35 cellular contexts compared by ENCODE assay signal in the genomic region with DNA sequence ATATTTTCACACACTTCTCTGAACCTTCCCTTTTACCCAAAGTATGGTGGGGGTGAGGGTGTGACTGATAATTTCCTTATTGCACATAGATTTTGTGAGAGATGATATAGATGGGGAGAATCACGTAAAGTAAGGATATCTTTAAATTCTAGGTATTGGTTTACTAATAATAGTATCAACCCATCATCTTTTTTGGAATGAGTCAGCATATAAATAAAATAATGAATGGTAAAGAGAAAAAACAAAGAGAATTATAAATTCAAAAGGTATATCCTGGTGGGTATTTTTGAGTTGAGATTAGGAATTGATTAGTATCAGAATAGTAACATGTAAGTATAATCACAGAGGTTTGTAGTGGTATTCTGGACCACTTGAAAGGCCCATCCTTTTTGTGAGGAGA.
"Had no signal": no experiment of that assay in that cellular context is flagged by ENCODE, and none has a peak within 500 bp of the region (broad histone marks: within the 10 kb centered on the region; RNA-seq: fewer than 3 reads in every experiment).

No MANE protein-coding gene starts in this region.

- H3K27me3 ChIP-seq: MG63 had no signal

- DNase-seq: Karpas-422, Kasumi-1, MG63, MM.1S, MV-4-11, NCI-H1048, NCI-H1092, NCI-H1092 treated with DMSO at 0.1 percent for 48 hours, NCI-H1105 treated with DMSO at 0.1 percent for 48 hours, NCI-H1417, NCI-H1417 treated with DMSO at 0.1 percent for 48 hours, NCI-H1436, NCI-H1436 treated with DMSO at 0.1 percent for 48 hours, NCI-H146, NCI-H1694, NCI-H1694 treated with DMSO at 0.1 percent for 48 hours, NCI-H187, NCI-H187 treated with DMSO at 0.1 percent for 48 hours, NCI-H1930, NCI-H2029, NCI-H2029 treated with DMSO at 0.1 percent for 48 hours, NCI-H2081, NCI-H2081 treated with DMSO at 0.1 percent for 48 hours, NCI-H2107, NCI-H2171, NCI-H2171 treated with DMSO at 0.1 percent for 48 hours, NCI-H2227 treated with DMSO at 0.1 percent for 48 hours, NCI-H226, NCI-H345, NCI-H446, NCI-H446 treated with DMSO at 0.1 percent for 48 hours, NCI-H510A, NCI-H510A treated with DMSO at 0.1 percent for 48 hours, NCI-H524, NCI-H524 treated with DMSO at 0.1 percent for 48 hours had no signal

- H3K4me3 ChIP-seq: MG63 had no signal

- H3K36me3 ChIP-seq: MG63 had no signal

- H3K9me3 ChIP-seq: MG63 had no signal
